1 cellular context compared by ENCODE assay signal in the genomic region with DNA sequence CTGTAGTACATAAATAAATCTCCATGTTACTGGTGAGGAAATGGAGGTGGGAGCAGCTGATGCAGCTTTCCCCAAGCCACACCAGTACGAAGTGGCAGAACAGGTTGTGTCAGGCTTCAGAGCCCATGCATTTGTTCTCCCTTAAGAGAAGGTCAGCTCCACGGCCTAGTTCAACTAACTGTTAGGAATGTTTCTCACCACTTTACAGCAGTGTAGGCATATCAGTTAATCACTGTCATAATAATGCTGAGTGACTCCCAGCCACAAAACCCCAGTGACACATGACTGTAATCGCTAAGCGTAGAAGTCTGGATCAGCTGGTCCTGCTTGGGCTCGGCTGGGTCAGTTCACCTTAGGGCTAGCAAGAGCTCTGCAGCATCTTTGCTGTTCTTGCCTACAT.
TF ChIP-seq lines count a peak whose summit lies in the region.

No MANE protein-coding gene starts in this region.

TF ChIP-seq in K562, 482 proteins besides CTCF, POLR2A, EP300 and RAD21 (continued from another document):
- TF ChIP-seq, protein P1, sequence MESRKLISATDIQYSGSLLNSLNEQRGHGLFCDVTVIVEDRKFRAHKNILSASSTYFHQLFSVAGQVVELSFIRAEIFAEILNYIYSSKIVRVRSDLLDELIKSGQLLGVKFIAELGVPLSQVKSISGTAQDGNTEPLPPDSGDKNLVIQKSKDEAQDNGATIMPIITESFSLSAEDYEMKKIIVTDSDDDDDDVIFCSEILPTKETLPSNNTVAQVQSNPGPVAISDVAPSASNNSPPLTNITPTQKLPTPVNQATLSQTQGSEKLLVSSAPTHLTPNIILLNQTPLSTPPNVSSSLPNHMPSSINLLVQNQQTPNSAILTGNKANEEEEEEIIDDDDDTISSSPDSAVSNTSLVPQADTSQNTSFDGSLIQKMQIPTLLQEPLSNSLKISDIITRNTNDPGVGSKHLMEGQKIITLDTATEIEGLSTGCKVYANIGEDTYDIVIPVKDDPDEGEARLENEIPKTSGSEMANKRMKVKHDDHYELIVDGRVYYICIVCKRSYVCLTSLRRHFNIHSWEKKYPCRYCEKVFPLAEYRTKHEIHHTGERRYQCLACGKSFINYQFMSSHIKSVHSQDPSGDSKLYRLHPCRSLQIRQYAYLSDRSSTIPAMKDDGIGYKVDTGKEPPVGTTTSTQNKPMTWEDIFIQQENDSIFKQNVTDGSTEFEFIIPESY (CRISPR knock-in tag; IDR thresholded peaks at IDR 0.05) = peak; percentile 71; the same call in 1 of the 2 replicates
- TF ChIP-seq SMARCB1 (IDR thresholded peaks at IDR 0.05; ENCODE audit: insufficient read length, low read depth) = no peak
- peak; percentile 57 for TF ChIP-seq MEIS2 (IDR thresholded peaks at IDR 0.05; ENCODE audit: partially characterized antibody)
- no peak for TF ChIP-seq FOXM1 (IDR thresholded peaks at IDR 0.05; ENCODE audit: low read depth)
- no peak for TF ChIP-seq FOXM1 (CRISPR knock-in tag; IDR thresholded peaks at IDR 0.05; ENCODE audit: low read depth)
- TF ChIP-seq DACH1 (IDR thresholded peaks at IDR 0.05; ENCODE audit: partially characterized antibody) = peak; percentile 59
- no peak for TF ChIP-seq ZNF282 (CRISPR knock-in tag; IDR thresholded peaks at IDR 0.05)
- no peak for TF ChIP-seq SIN3B (IDR thresholded peaks at IDR 0.05; ENCODE audit: low read depth)
- no peak for TF ChIP-seq CREB1 (IDR thresholded peaks at IDR 0.05)
- no peak for TF ChIP-seq CREB1 (CRISPR knock-in tag; IDR thresholded peaks at IDR 0.05)
- no peak for TF ChIP-seq CAMTA2 (CRISPR knock-in tag; conservative IDR thresholded peaks at IDR 0.05)
- TF ChIP-seq TCF3 (CRISPR knock-in tag; IDR thresholded peaks at IDR 0.05) = no peak
- TF ChIP-seq EGR1 (conservative IDR thresholded peaks at IDR 0.05) = peak; percentile 53
- TF ChIP-seq POLR2H (tag; IDR thresholded peaks at IDR 0.05; ENCODE audit: low read depth) = no peak
- TF ChIP-seq MXI1 (IDR thresholded peaks at IDR 0.05; ENCODE audit: low read depth, low read length) = no peak
- TF ChIP-seq PKNOX1 (IDR thresholded peaks at IDR 0.05) = peak; percentile 50; the same call in 1 of the 2 replicates
- TF ChIP-seq ELF2 (CRISPR knock-in tag; IDR thresholded peaks at IDR 0.05) = no peak
